Comparison of ENCODE assay signal across 16 cellular contexts in genomic region chr13:114080739-114081561, GRCh38. TPM values are rescaled to one million over a fixed set of nuclear protein-coding genes. Genes with fewer than 3 reads are reported as not detected.
A peak's percentile ranks its signal among the peaks of the same experiment; 100 is the strongest.
DNase-seq lines count a peak whose midpoint lies in the region; ATAC-seq and TF ChIP-seq lines count a peak whose summit lies in the region.
"Had no signal": no experiment of that assay in that cellular context is flagged by ENCODE, and none has a peak within 500 bp of the region (broad histone marks: within the 10 kb centered on the region; RNA-seq: fewer than 3 reads in every experiment).

No MANE protein-coding gene starts in this region.

- 0 out of 2 replicates have a peak, but pooled peaks cover 5% of the 10 kb centered on the region for H3K4me1 Mint-ChIP-seq in WTC11

- ATAC-seq in WTC11, result no peak
- ATAC-seq in left lobe of liver, result no peak
- no peak for ATAC-seq in sciatic nerve
- ATAC-seq in HG02623 (IDR thresholded peaks at IDR 0.05; ENCODE audit: unreplicated experiment), result no peak
- no peak for ATAC-seq in GM18517 (IDR thresholded peaks at IDR 0.05; ENCODE audit: unreplicated experiment)

- DNase-seq in activated CD4-positive, CD25-positive, alpha-beta regulatory T cell treated with anti-CD3 and anti-CD28 coated beads, Interleukin-2, amount 50 U/mL, for 72 hours, result peak; percentile 21
- DNase-seq in activated CD4-positive, CD25-positive, alpha-beta regulatory T cell (lab: John Stamatoyannopoulos, UW), result no peak
- DNase-seq in WTC11 (ENCODE audit: low spot score) (peak; percentile 9), left lobe of liver (ENCODE audit: low spot score) (peak; percentile 38), sciatic nerve (ENCODE audit: low spot score) (peak; percentile 54), GDM1 (lab: John Stamatoyannopoulos, UW) (no peak)
- DNase-seq: brain microvascular endothelial cell; foreskin melanocyte; IMR-90; NCI-H1048; NCI-H524 treated with DMSO at 0.1 percent for 48 hours; stimulated activated CD4-positive, alpha-beta T cell treated with anti-CD3 and anti-CD28 coated beads, Interleukin-4, amount 100 ng/mL, for 4 hours; stimulated activated naive CD4-positive, alpha-beta T cell had no signal

- no peaks in the 10 kb centered on the region for H3K27me3 Mint-ChIP-seq in WTC11 (ENCODE audit: low read depth)

- peaks cover 14% of the 10 kb centered on the region for H3K36me3 Mint-ChIP-seq in WTC11

- CTCF ChIA-PET in WTC11 (lab: Charles Lee), result no interaction called here

- H3K4me3 Mint-ChIP-seq in WTC11, result no peak overlapping the region

- H3K27ac Mint-ChIP-seq in WTC11, result no peak overlapping the region
- H3K27ac Mint-ChIP-seq: activated T-helper 2 cell treated with anti-CD3 and anti-CD28 coated beads, Interferon-gamma antibody, Interleukin-2, Interleukin-4, amounts not matched to agents 10 μg/mL and 5 μg/mL and 100 μg/mL, durations not matched to agents 14 hours and 24 hours and 36 hours had no signal

- POLR2A ChIA-PET in WTC11 (lab: Charles Lee), result no interaction called here

- no peak for TF ChIP-seq CTCF in WTC11 (IDR thresholded peaks at IDR 0.05)

- H3K9me3 Mint-ChIP-seq in WTC11, result peaks cover 12% of the 10 kb centered on the region; the same call in 1 of the 2 replicates
- H3K9me3 Mint-ChIP-seq: activated T-helper 2 cell treated with anti-CD3 and anti-CD28 coated beads, Interferon-gamma antibody, Interleukin-2, Interleukin-4, amounts not matched to agents 10 μg/mL and 5 μg/mL and 100 μg/mL, durations not matched to agents 14 hours and 24 hours and 36 hours had no signal

- intact Hi-C loops in sciatic nerve (cut with DNase I), result no loop called here

TF ChIP-seq in WTC11, 78 proteins besides CTCF, POLR2A, EP300 and RAD21:
- TF ChIP-seq ATF3 (CRISPR knock-in tag; conservative IDR thresholded peaks at IDR 0.05) (no peak), NR1H2 (CRISPR knock-in tag; IDR thresholded peaks at IDR 0.05) (no peak), JAZF1 (CRISPR knock-in tag; IDR thresholded peaks at IDR 0.05) (no peak), OVOL2 (CRISPR knock-in tag; IDR thresholded peaks at IDR 0.05; ENCODE audit: borderline replicate concordance) (no peak), ZNF671 (CRISPR knock-in tag; IDR thresholded peaks at IDR 0.05) (no peak)

RNA-seq across cellular contexts. Expression of gene RASA3, which starts 51.5 kb away (rescaled TPM):
- 16.5 to 22.3 TPM (median 16.9 TPM) in 3 replicates for total RNA-seq in WTC11 (2021)
- total RNA-seq in left lobe of liver, result 4.5 TPM
- total RNA-seq in sciatic nerve, result 47.6 TPM

Comparison
In these comparisons a context has a peak if more than half of its experiments do, and no peak if none do; other contexts are left out.
1. DNase-seq: peak in activated CD4-positive, CD25-positive, alpha-beta regulatory T cell treated with anti-CD3 and anti-CD28 coated beads, Interleukin-2, amount 50 U/mL, for 72 hours (single experiment), WTC11 (single experiment), left lobe of liver (single experiment) and sciatic nerve (single experiment); none in activated CD4-positive, CD25-positive, alpha-beta regulatory T cell (0 of 4) and GDM1 (single experiment).